Comparison of ENCODE assay signal across 9 cellular contexts in the genomic region with DNA sequence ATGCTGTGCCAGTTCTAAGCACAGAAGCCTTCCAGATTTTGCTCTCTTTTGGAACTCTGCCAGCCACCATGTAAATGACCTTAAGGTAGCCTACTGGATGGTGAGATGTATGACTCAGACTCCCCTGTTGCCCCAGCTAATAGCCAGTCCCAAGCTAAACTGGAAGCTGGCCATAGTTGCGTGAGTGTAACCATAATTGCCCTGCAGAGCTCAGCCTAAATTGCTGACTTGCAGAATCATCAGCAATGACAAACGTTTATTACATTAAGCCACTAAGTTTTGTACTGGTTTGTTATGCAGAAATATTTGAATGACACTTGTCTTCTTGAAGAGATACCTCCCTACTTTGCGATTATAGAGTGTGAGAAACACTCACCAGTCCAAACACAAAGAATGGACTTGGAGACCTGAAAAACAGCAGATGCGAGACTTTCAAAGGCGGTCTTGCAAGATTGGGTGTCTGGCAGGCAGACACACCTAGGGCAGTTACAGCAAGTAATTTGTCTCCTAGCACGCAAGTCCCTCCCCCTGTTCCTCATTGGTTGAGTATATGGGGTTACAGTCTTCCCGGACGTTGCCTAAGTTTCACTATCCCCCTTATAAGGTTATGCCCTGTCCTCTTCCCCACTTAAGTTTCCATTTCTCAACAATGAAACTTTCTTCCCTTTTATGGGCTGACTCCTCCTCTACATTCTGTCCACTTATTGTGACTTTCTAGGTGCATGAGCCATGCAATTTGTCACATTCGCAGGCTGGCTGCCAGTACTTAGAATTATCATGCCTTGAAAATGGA.
DNase-seq lines count a peak whose midpoint lies in the region; ATAC-seq and TF ChIP-seq lines count a peak whose summit lies in the region.
"Had no signal": no experiment of that assay in that cellular context is flagged by ENCODE, and none has a peak within 500 bp of the region (broad histone marks: within the 10 kb centered on the region; RNA-seq: fewer than 3 reads in every experiment).

No MANE protein-coding gene starts in this region.

- H3K4me3 Mint-ChIP-seq in naive thymus-derived CD8-positive, alpha-beta T cell: peak overlapping the region in 1 of 10 donors; percentile 19

- peaks cover 18 to 62% (median 30%) of the 10 kb centered on the region in 4 donors for H3K4me1 Mint-ChIP-seq in naive thymus-derived CD8-positive, alpha-beta T cell

- peaks cover 0 to 35% (median 4%) of the 10 kb centered on the region in 4 donors for H3K4me1 ChIP-seq in stomach
- H3K4me1 ChIP-seq in suprapubic skin: peaks cover 13% of the 10 kb centered on the region

- H3K9me3 ChIP-seq in stomach: no peaks in the 10 kb centered on the region
- H3K9me3 ChIP-seq in suprapubic skin: no peaks in the 10 kb centered on the region

- H3K27ac ChIP-seq in stomach: peak overlapping the region in 3 of 5 donors; percentile 21 to 75 (median 68)
- no peak overlapping the region for H3K27ac ChIP-seq in suprapubic skin
- H3K27ac ChIP-seq: VCaP had no signal

- no peaks in the 10 kb centered on the region for H3K27me3 Mint-ChIP-seq in naive thymus-derived CD8-positive, alpha-beta T cell

- DNase-seq in DMS79 treated with DMSO at 0.1 percent for 48 hours (lab: John Stamatoyannopoulos, UW) (peak; percentile 25), DMS79 (lab: John Stamatoyannopoulos, UW) (no peak), OCI-M1 (lab: John Stamatoyannopoulos, UW) (peak; percentile 97), fibroblast of villous mesenchyme (ENCODE audit: low read depth) (peak; percentile 71), stomach (no peak), suprapubic skin (ENCODE audit: low spot score in 2 of 2) (no peak)
- DNase-seq in naive thymus-derived CD8-positive, alpha-beta T cell: no peak

- peak; percentile 76 for ATAC-seq in HG02852 (IDR thresholded peaks at IDR 0.05; ENCODE audit: unreplicated experiment)
- ATAC-seq in naive thymus-derived CD8-positive, alpha-beta T cell: no peak

- peak overlapping the region in 2 of 10 donors; percentile 32 to 55 for H3K27ac Mint-ChIP-seq in naive thymus-derived CD8-positive, alpha-beta T cell

- peaks cover 0 to 3% (median 0%) of the 10 kb centered on the region in 9 donors for H3K9me3 Mint-ChIP-seq in naive thymus-derived CD8-positive, alpha-beta T cell

- no peak for TF ChIP-seq CTCF in fibroblast of villous mesenchyme (IDR thresholded peaks at IDR 0.05; ENCODE audit: insufficient read depth, low read depth, low read length)
- TF ChIP-seq CTCF in stomach (IDR thresholded peaks at IDR 0.05): no peak
- no peak for TF ChIP-seq CTCF in suprapubic skin (IDR thresholded peaks at IDR 0.05)

- H3K36me3 Mint-ChIP-seq in naive thymus-derived CD8-positive, alpha-beta T cell: no peaks in the 10 kb centered on the region

- POLR2A ChIA-PET in naive thymus-derived CD8-positive, alpha-beta T cell (lab: Charles Lee): interaction anchor here (0.5 kb wide), 1 partner anchor 97 kb away, joined by 3 read pairs; no protein-coding TSS in a partner anchor

- TF ChIP-seq POLR2A in stomach (IDR thresholded peaks at IDR 0.05): no peak
- TF ChIP-seq POLR2A in suprapubic skin (IDR thresholded peaks at IDR 0.05): no peak

- TF ChIP-seq EP300 in stomach (IDR thresholded peaks at IDR 0.05) (no peak), suprapubic skin (IDR thresholded peaks at IDR 0.05) (no peak)

- WGBS in stomach, 5 donors: 55 to 61% (median 58%) methylated on average over 9 of the region's 9 CpGs
- WGBS in suprapubic skin: 51% methylated on average over 9 of the region's 9 CpGs

- intact Hi-C loops in stomach (cut with DNase I; ENCODE audit: low total_unique reads): no loop called here

- H3K4me3 ChIP-seq in fibroblast of villous mesenchyme (ENCODE audit: low read depth, low read length) (no peak overlapping the region), stomach (no peak overlapping the region), suprapubic skin (no peak overlapping the region)

- H3K36me3 ChIP-seq in stomach (no peaks in the 10 kb centered on the region), suprapubic skin (no peaks in the 10 kb centered on the region)

- H3K27me3 ChIP-seq in stomach (no peaks in the 10 kb centered on the region), suprapubic skin (no peaks in the 10 kb centered on the region)

Comparison
In these comparisons a context has a peak if more than half of its experiments do, and no peak if none do; other contexts are left out.
1. DNase-seq: peak in DMS79 treated with DMSO at 0.1 percent for 48 hours (single experiment), OCI-M1 (single experiment) and fibroblast of villous mesenchyme (single experiment); none in DMS79 (single experiment), stomach (single experiment), naive thymus-derived CD8-positive, alpha-beta T cell (0 of 10) and suprapubic skin (0 of 2).